ENCODE assay signal across 14 cellular contexts in the genomic region with DNA sequence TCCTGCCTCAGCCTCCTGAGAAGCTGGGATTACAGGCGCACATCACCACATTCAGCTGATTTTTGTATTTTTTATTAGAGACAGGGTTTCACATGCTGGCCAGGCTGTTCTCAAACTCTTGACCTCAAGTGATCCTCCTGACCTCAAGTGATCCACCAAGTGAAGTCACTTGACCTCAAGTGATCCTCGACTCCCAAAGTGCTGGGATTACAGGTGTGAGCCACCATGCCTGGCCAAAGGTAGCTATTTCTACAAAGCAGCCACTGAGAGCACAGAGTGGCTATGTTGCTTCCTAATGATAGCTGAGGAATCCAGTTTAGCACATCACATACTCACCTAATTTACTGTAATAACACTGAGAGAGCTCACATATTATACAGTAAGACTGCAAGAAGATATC. TPM values are rescaled to one million over a fixed set of nuclear protein-coding genes. Genes with fewer than 3 reads are reported as not detected.
DNase-seq lines count a peak whose midpoint lies in the region; ATAC-seq and TF ChIP-seq lines count a peak whose summit lies in the region.
"Had no signal": no experiment of that assay in that cellular context is flagged by ENCODE, and none has a peak within 500 bp of the region (broad histone marks: within the 10 kb centered on the region; RNA-seq: fewer than 3 reads in every experiment).

No MANE protein-coding gene starts in this region.

- intact Hi-C loops in left lung (cut with DNase I): no loop called here
- intact Hi-C loops in thyroid gland (cut with DNase I): no loop called here

- TF ChIP-seq POLR2A in thyroid gland (IDR thresholded peaks at IDR 0.05): no peak

- no peaks in the 10 kb centered on the region for H3K9me3 Mint-ChIP-seq in activated CD8-positive, alpha-beta memory T cell treated with anti-CD3 and anti-CD28 coated beads, Interleukin-2, amount 10 ng/mL, durations not matched to agents 7 days and 5 days (ENCODE audit: low read depth)
- H3K9me3 Mint-ChIP-seq: CD4-positive, alpha-beta memory T cell; GM23338; H9 had no signal

- H3K27me3 Mint-ChIP-seq in activated CD8-positive, alpha-beta memory T cell treated with anti-CD3 and anti-CD28 coated beads, Interleukin-2, amount 10 ng/mL, durations not matched to agents 7 days and 5 days: no peaks in the 10 kb centered on the region
- H3K27me3 Mint-ChIP-seq: CD4-positive, alpha-beta memory T cell had no signal

- H3K27me3 ChIP-seq in left lung: no peaks in the 10 kb centered on the region
- H3K27me3 ChIP-seq in thyroid gland: no peaks in the 10 kb centered on the region

- H3K27ac ChIP-seq in left lung: no peak overlapping the region
- H3K27ac ChIP-seq in thyroid gland: no peak overlapping the region

- DNase-seq in NCI-H510A (lab: John Stamatoyannopoulos, UW) (peak; percentile 10), NCI-H510A treated with DMSO at 0.1 percent for 48 hours (lab: John Stamatoyannopoulos, UW) (no peak), left lung (no peak), thyroid gland (peak; percentile 25 to 31)
- DNase-seq in activated CD8-positive, alpha-beta memory T cell treated with anti-CD3 and anti-CD28 coated beads, Interleukin-2, amount 10 ng/mL, durations not matched to agents 7 days and 5 days: no peak
- DNase-seq: C1 segment of cervical spinal cord; Calu3; CD4-positive, alpha-beta memory T cell; COR-L47; DND-41; H9 had no signal

- TF ChIP-seq CTCF in left lung (IDR thresholded peaks at IDR 0.05) (no peak), thyroid gland (IDR thresholded peaks at IDR 0.05) (no peak)

- CTCF ChIA-PET in activated CD8-positive, alpha-beta memory T cell treated with anti-CD3 and anti-CD28 coated beads, Interleukin-2, amount 10 ng/mL, durations not matched to agents 7 days and 5 days (lab: Charles Lee): interaction anchor here (1.0 kb wide), 1 partner anchor 11 kb away, joined by 4 read pairs; no protein-coding TSS in a partner anchor

- peaks cover 3% of the 10 kb centered on the region for H3K4me1 Mint-ChIP-seq in activated CD8-positive, alpha-beta memory T cell treated with anti-CD3 and anti-CD28 coated beads, Interleukin-2, amount 10 ng/mL, durations not matched to agents 7 days and 5 days
- H3K4me1 Mint-ChIP-seq: GM23338, H9 had no signal

- H3K4me3 Mint-ChIP-seq in activated CD8-positive, alpha-beta memory T cell treated with anti-CD3 and anti-CD28 coated beads, Interleukin-2, amount 10 ng/mL, durations not matched to agents 7 days and 5 days: no peak overlapping the region
- H3K4me3 Mint-ChIP-seq: CD4-positive, alpha-beta memory T cell; GM23338; H9 had no signal

- H3K36me3 Mint-ChIP-seq in activated CD8-positive, alpha-beta memory T cell treated with anti-CD3 and anti-CD28 coated beads, Interleukin-2, amount 10 ng/mL, durations not matched to agents 7 days and 5 days: peaks cover 6% of the 10 kb centered on the region

- no peak overlapping the region for H3K27ac Mint-ChIP-seq in activated CD8-positive, alpha-beta memory T cell treated with anti-CD3 and anti-CD28 coated beads, Interleukin-2, amount 10 ng/mL, durations not matched to agents 7 days and 5 days
- H3K27ac Mint-ChIP-seq: GM23338, H9 had no signal

- H3K4me1 ChIP-seq in left lung (peaks cover 0 to 10% of the 10 kb centered on the region in 2 donors), thyroid gland (peaks cover 4 to 15% of the 10 kb centered on the region in 2 donors)

- ATAC-seq in left lung (peak; percentile 63), GM18511 (IDR thresholded peaks at IDR 0.05; ENCODE audit: unreplicated experiment) (no peak)
- ATAC-seq in activated CD8-positive, alpha-beta memory T cell treated with anti-CD3 and anti-CD28 coated beads, Interleukin-2, amount 10 ng/mL, durations not matched to agents 7 days and 5 days: no peak
- ATAC-seq: GM23338, HCT116 had no signal

- peaks cover 0 to 17% of the 10 kb centered on the region in 2 donors for H3K36me3 ChIP-seq in left lung
- no peaks in the 10 kb centered on the region for H3K36me3 ChIP-seq in thyroid gland

- H3K4me3 ChIP-seq in left lung: no peak overlapping the region
- no peak overlapping the region for H3K4me3 ChIP-seq in thyroid gland (replicated peaks in 1 of 3)
- H3K4me3 ChIP-seq: GM23338 had no signal

- 73 to 74% methylated on average over 2 of the region's 2 CpGs for WGBS in thyroid gland, 2 donors

- H3K9me3 ChIP-seq in left lung (no peaks in the 10 kb centered on the region), thyroid gland (no peaks in the 10 kb centered on the region)

RNA-seq across cellular contexts. Expression of a gene that starts 44.8 kb away (rescaled TPM):
- 1 to 10 TPM; 5.6 to 8.9 TPM for total RNA-seq in left lung
- total RNA-seq in thyroid gland: 10 to 100 TPM in 3 of 4 donors, 1 to 10 TPM in 1; 4.3 to 21.8 (median 15.3) TPM
- 1 to 10 TPM; 5.9 to 6.4 TPM for total RNA-seq in activated CD8-positive, alpha-beta memory T cell treated with anti-CD3 and anti-CD28 coated beads, Interleukin-2, amount 10 ng/mL, durations not matched to agents 7 days and 5 days

Comparison
In these comparisons a context has a peak if more than half of its experiments do, and no peak if none do; other contexts are left out.
1. DNase-seq: peak in NCI-H510A (single experiment) and thyroid gland (2 of 2); none in NCI-H510A treated with DMSO at 0.1 percent for 48 hours (single experiment), left lung (0 of 2) and activated CD8-positive, alpha-beta memory T cell treated with anti-CD3 and anti-CD28 coated beads, Interleukin-2, amount 10 ng/mL, durations not matched to agents 7 days and 5 days (single experiment).